27 cellular contexts compared by ENCODE assay signal in the genomic region with DNA sequence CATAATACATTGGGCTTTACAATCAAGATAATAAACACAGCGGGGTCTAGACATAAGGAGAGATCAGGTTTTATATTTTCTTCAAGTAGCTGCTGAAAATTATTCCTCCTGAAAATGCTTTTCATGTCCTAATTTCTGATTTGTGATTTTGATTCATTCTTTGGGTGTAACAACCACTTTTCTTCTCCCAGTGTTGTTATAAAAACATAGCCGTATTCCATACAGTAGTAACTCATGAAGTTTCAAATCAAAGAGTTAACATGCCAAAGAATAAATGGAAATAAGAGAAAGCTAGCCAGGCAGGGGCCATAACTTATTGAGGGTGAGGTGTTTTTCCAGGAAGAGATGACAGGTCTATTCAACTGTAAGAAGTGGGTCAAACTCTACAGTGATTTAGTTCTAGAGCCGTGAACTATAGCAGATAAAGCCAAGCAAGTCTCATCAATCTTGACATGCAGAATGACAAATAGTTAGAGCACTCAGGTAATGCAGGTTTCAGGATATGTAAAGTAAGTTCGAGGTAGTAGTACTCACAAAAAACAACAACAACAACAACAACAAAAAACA.
"Had no signal": no experiment of that assay in that cellular context is flagged by ENCODE, and none has a peak within 500 bp of the region (broad histone marks: within the 10 kb centered on the region; RNA-seq: fewer than 3 reads in every experiment).

No MANE protein-coding gene starts in this region.

- H3K4me1 ChIP-seq: heart right ventricle, left lung, lower lobe of right lung, suprapubic skin, tibial nerve, uterus had no signal

- H2AFZ ChIP-seq: hepatocyte had no signal

- ATAC-seq: heart right ventricle; left cardiac atrium; left lung; lower lobe of right lung; naive thymus-derived CD8-positive, alpha-beta T cell; right cardiac atrium; sciatic nerve; stimulated activated naive B cell treated with anti-CD40 and anti-IgM and Interleukin-4, amounts not matched to agents 10 μg/mL and 1 μg/mL and 100 μg/mL, for 72 hours had no signal

- H3K27ac Mint-ChIP-seq: naive thymus-derived CD8-positive, alpha-beta T cell; nephron; progenitor cell of endocrine pancreas; stimulated activated naive B cell treated with anti-CD40 and anti-IgM and Interleukin-4, amounts not matched to agents 10 μg/mL and 1 μg/mL and 100 μg/mL, for 72 hours; stimulated activated naive CD8-positive, alpha-beta T cell treated with anti-CD3 and anti-CD28 coated beads, Interleukin-15, Interleukin-2, amounts not matched to agents 100 ng/mL and 50 ng/mL, for 24 hours; type B pancreatic cell had no signal

- H3K4me3 Mint-ChIP-seq: naive thymus-derived CD8-positive, alpha-beta T cell; nephron; stimulated activated naive B cell treated with anti-CD40 and anti-IgM and Interleukin-4, amounts not matched to agents 10 μg/mL and 1 μg/mL and 100 μg/mL, for 72 hours; stimulated activated naive CD8-positive, alpha-beta T cell treated with anti-CD3 and anti-CD28 coated beads, Interleukin-15, Interleukin-2, amounts not matched to agents 100 ng/mL and 50 ng/mL, for 24 hours; type B pancreatic cell had no signal

- H3K79me2 ChIP-seq: hepatocyte had no signal

- H3K4me1 Mint-ChIP-seq: naive thymus-derived CD8-positive, alpha-beta T cell; stimulated activated naive B cell treated with anti-CD40 and anti-IgM and Interleukin-4, amounts not matched to agents 10 μg/mL and 1 μg/mL and 100 μg/mL, for 72 hours had no signal

- H3K27ac ChIP-seq: heart right ventricle, hepatocyte, left lung, lower lobe of right lung, ovary, skin epidermis, suprapubic skin, thoracic aorta, tibial nerve, uterus had no signal

- H3K36me3 ChIP-seq: heart right ventricle, left lung, lower lobe of right lung, ovary, suprapubic skin, thoracic aorta, tibial nerve, uterus had no signal

- H3K27me3 Mint-ChIP-seq: naive thymus-derived CD8-positive, alpha-beta T cell; progenitor cell of endocrine pancreas; stimulated activated naive B cell treated with anti-CD40 and anti-IgM and Interleukin-4, amounts not matched to agents 10 μg/mL and 1 μg/mL and 100 μg/mL, for 72 hours; stimulated activated naive CD8-positive, alpha-beta T cell treated with anti-CD3 and anti-CD28 coated beads, Interleukin-15, Interleukin-2, amounts not matched to agents 100 ng/mL and 50 ng/mL, for 24 hours; type B pancreatic cell had no signal

- H3K4me2 ChIP-seq: hepatocyte had no signal

- H3K36me3 Mint-ChIP-seq: naive thymus-derived CD8-positive, alpha-beta T cell; stimulated activated naive B cell treated with anti-CD40 and anti-IgM and Interleukin-4, amounts not matched to agents 10 μg/mL and 1 μg/mL and 100 μg/mL, for 72 hours; type B pancreatic cell had no signal

- H3K9me3 ChIP-seq: left lung, lower lobe of right lung, ovary, thoracic aorta, tibial nerve, uterus had no signal

- FAIRE-seq: keratinocyte had no signal

- H3K4me3 ChIP-seq: heart right ventricle, hepatocyte, left lung, lower lobe of right lung, ovary, skin epidermis, suprapubic skin, thoracic aorta, tibial nerve, uterus had no signal

- H3K27me3 ChIP-seq: heart right ventricle, hepatocyte, left lung, suprapubic skin, tibial nerve, uterus had no signal

- H3K9me3 Mint-ChIP-seq: nephron had no signal

- DNase-seq: heart right ventricle; kidney glomerular epithelial cell; left cardiac atrium; left lung; lower lobe of right lung; mammary epithelial cell; mesenchymal stem cell; naive thymus-derived CD8-positive, alpha-beta T cell; ovary; right cardiac atrium; stimulated activated CD4-positive, alpha-beta T cell treated with anti-CD3 and anti-CD28 coated beads, Interleukin-12 subunit alpha, Interleukin-12 subunit beta, amount 100 ng/mL, for 4 hours; stimulated activated CD4-positive, alpha-beta T cell treated with anti-CD3 and anti-CD28 coated beads, Interleukin-15, amount 100 ng/mL, for 24 hours; stimulated activated CD4-positive, alpha-beta T cell treated with anti-CD3 and anti-CD28 coated beads, Interleukin-2, amount 100 ng/mL, for 24 hours; stimulated activated CD4-positive, alpha-beta T cell treated with anti-CD3 and anti-CD28 coated beads, Interleukin-4, amount 100 ng/mL, for 1 hour; stimulated activated naive B cell treated with anti-CD40 and anti-IgM and Interleukin-4, amounts not matched to agents 10 μg/mL and 1 μg/mL and 100 μg/mL, for 72 hours; uterus had no signal
